4 cellular contexts compared by ENCODE assay signal in the genomic region with DNA sequence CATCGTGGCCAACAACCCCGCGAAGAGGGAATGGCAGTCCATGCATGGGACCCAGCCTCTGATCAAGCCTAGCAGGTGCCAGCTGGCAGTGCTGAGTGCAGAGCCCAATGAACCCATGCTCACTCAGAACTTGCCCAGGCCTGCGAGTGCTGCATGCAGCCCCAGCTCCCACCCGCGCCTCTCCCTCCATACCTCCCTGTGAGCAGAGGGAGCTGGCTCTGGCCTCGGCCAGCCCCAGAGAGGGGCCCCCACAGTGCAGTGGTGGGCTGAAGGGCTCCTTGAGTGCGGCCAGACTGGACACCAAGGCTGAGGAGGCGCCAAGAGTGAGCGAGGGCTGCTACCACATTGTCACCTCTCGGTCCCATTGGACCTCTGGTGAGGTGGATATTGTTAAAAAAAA. TPM values are rescaled to one million over a fixed set of nuclear protein-coding genes. Genes with fewer than 3 reads are reported as not detected.
"Had no signal": no experiment of that assay in that cellular context is flagged by ENCODE, and none has a peak within 500 bp of the region (broad histone marks: within the 10 kb centered on the region; RNA-seq: fewer than 3 reads in every experiment).

No MANE protein-coding gene starts in this region.

- DNase-seq: GDM1, GF-D8 had no signal

- H3K4me3 ChIP-seq: GM12878 had no signal

RNA-seq across cellular contexts. Expression of a gene that starts 32.6 kb away (rescaled TPM):
- total RNA-seq: G401, GM12878 had no signal
